ENCODE assay signal across 9 cellular contexts in genomic region chr2:227460079-227460485, GRCh38. TPM values are rescaled to one million over a fixed set of nuclear protein-coding genes. Genes with fewer than 3 reads are reported as not detected.
DNase-seq lines count a peak whose midpoint lies in the region; ATAC-seq and TF ChIP-seq lines count a peak whose summit lies in the region.
"Had no signal": no experiment of that assay in that cellular context is flagged by ENCODE, and none has a peak within 500 bp of the region (broad histone marks: within the 10 kb centered on the region; RNA-seq: fewer than 3 reads in every experiment).

No MANE protein-coding gene starts in this region.

- intact Hi-C loops in posterior vena cava (cut with DNase I), result no loop called here

- ATAC-seq in RWPE2 (ENCODE audit: low read depth) (peak; percentile 90), HG03039 (IDR thresholded peaks at IDR 0.05; ENCODE audit: unreplicated experiment) (no peak), GM21528 (IDR thresholded peaks at IDR 0.05; ENCODE audit: low FRiP score, unreplicated experiment) (no peak)

- no peak for TF ChIP-seq CTCF in RWPE2 (IDR thresholded peaks at IDR 0.05; ENCODE audit: poor library complexity, severe bottlenecking)

- H3K27ac ChIP-seq in RWPE2 (ENCODE audit: poor library complexity, severe bottlenecking), result no peak overlapping the region
- H3K27ac ChIP-seq: neutrophil had no signal

- no peaks in the 10 kb centered on the region for H3K9me3 ChIP-seq in RWPE2 (ENCODE audit: severe bottlenecking)
- H3K9me3 ChIP-seq: neutrophil had no signal

- H3K27me3 ChIP-seq in RWPE2 (ENCODE audit: insufficient read depth, poor library complexity, severe bottlenecking), result no peaks in the 10 kb centered on the region

- DNase-seq in NK-92 treated with Interleukin-12 subunit alpha and Interleukin-12 subunit beta, amount 100 ng/mL, for 24 hours (lab: John Stamatoyannopoulos, UW), result peak; percentile 65
- no peak for DNase-seq in NK-92 (lab: John Stamatoyannopoulos, UW; ENCODE audit: unreplicated experiment)
- DNase-seq in RWPE2 (ENCODE audit: low spot score), result no peak
- DNase-seq in activated naive CD4-positive, alpha-beta T cell (lab: John Stamatoyannopoulos, UW), result peak; percentile 5 to 30 (median 14)
- DNase-seq in stimulated activated CD4-positive, alpha-beta T cell treated with anti-CD3 and anti-CD28 coated beads, Interleukin-2, amount 100 ng/mL, for 4 hours (ENCODE audit: low read depth), result peak; percentile 71
- no peak for DNase-seq in posterior vena cava (ENCODE audit: low spot score)

- no peaks in the 10 kb centered on the region for H3K36me3 ChIP-seq in RWPE2 (ENCODE audit: low read depth)
- H3K36me3 ChIP-seq: neutrophil had no signal

- H3K4me3 ChIP-seq in RWPE2 (ENCODE audit: severe bottlenecking), result no peak overlapping the region

- H3K4me1 ChIP-seq in RWPE2 (ENCODE audit: insufficient read depth, poor library complexity, severe bottlenecking), result peaks cover 12% of the 10 kb centered on the region

RNA-seq across cellular contexts. Expression of gene AGFG1, which starts 11.9 kb away (rescaled TPM):
- total RNA-seq in posterior vena cava, result 10 to 100 TPM; 82.8 to 85.5 TPM

Comparison
In these comparisons a context has a peak if more than half of its experiments do, and no peak if none do; other contexts are left out.
1. DNase-seq: peak in NK-92 treated with Interleukin-12 subunit alpha and Interleukin-12 subunit beta, amount 100 ng/mL, for 24 hours (single experiment), activated naive CD4-positive, alpha-beta T cell (4 of 4) and stimulated activated CD4-positive, alpha-beta T cell treated with anti-CD3 and anti-CD28 coated beads, Interleukin-2, amount 100 ng/mL, for 4 hours (single experiment); none in NK-92 (single experiment), RWPE2 (single experiment) and posterior vena cava (single experiment).